In the genomic region with DNA sequence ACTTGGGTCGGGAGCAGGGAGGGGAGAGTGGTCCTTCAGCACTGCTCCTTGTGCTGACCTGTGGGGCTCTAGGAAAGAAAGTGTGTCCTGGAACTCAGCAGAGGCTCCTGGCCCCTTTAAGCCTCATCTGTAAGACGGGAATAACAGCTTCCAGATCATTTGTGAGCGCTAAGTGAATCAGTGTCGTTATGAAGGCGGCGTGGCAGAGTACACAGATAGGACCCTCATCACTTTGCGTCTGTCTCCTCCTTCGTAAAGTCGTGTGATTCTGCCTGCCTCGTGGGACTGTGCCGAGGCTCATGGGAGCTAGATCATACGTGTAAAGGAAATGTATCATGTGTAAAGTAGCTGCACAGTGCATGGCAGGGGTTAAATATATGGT, we compare ENCODE assay signal across 26 cellular contexts. TPM values are rescaled to one million over a fixed set of nuclear protein-coding genes. Genes with fewer than 3 reads are reported as not detected.
DNase-seq lines count a peak whose midpoint lies in the region; ATAC-seq and TF ChIP-seq lines count a peak whose summit lies in the region.
"Had no signal": no experiment of that assay in that cellular context is flagged by ENCODE, and none has a peak within 500 bp of the region (broad histone marks: within the 10 kb centered on the region; RNA-seq: fewer than 3 reads in every experiment).

No MANE protein-coding gene starts in this region.

- H3K36me3 Mint-ChIP-seq in activated T-cell treated with anti-CD3 and anti-CD28 coated beads, Interleukin-2, amount 50 U/mL, for 4 hours (ENCODE audit: insufficient read depth): peaks cover 9% of the 10 kb centered on the region

- no peak overlapping the region for H3K27ac ChIP-seq in stomach
- H3K27ac ChIP-seq: RWPE1 had no signal

- peaks cover 6% of the 10 kb centered on the region for H3K4me1 Mint-ChIP-seq in activated T-cell treated with anti-CD3 and anti-CD28 coated beads, Interleukin-2, amount 50 U/mL, for 4 hours (ENCODE audit: low read depth)
- H3K4me1 Mint-ChIP-seq: GM23338 had no signal

- WGBS in stomach, 5 donors: 93 to 97% (median 94%) methylated on average over 12 of the region's 12 CpGs

- H3K9me3 Mint-ChIP-seq in activated T-cell treated with anti-CD3 and anti-CD28 coated beads, Interleukin-2, amount 50 U/mL, for 4 hours: peaks cover 8% of the 10 kb centered on the region

- ATAC-seq in left cardiac atrium (no peak), HG03469 (IDR thresholded peaks at IDR 0.05; ENCODE audit: unreplicated experiment) (no peak), HG02981 (IDR thresholded peaks at IDR 0.05; ENCODE audit: unreplicated experiment) (no peak)
- no peak for ATAC-seq in activated T-cell treated with anti-CD3 and anti-CD28 coated beads, Interleukin-2, amount 50 U/mL, for 4 hours
- ATAC-seq: GM23338 had no signal

- peaks cover 0 to 17% (median 0%) of the 10 kb centered on the region in 4 donors for H3K9me3 ChIP-seq in stomach

- intact Hi-C loops in cardiac septum (cut with DNase I): no loop called here
- intact Hi-C loops in left cardiac atrium (cut with DNase I): no loop called here
- intact Hi-C loops in stomach (cut with DNase I; ENCODE audit: low total_unique reads): no loop called here

- H3K4me3 Mint-ChIP-seq in activated T-cell treated with anti-CD3 and anti-CD28 coated beads, Interleukin-2, amount 50 U/mL, for 4 hours: no peak overlapping the region
- H3K4me3 Mint-ChIP-seq: CD4-positive, alpha-beta memory T cell; GM23338; HFFc6 had no signal

- TF ChIP-seq CTCF in stomach (IDR thresholded peaks at IDR 0.05): no peak

- no peaks in the 10 kb centered on the region for H3K27me3 Mint-ChIP-seq in activated T-cell treated with anti-CD3 and anti-CD28 coated beads, Interleukin-2, amount 50 U/mL, for 4 hours (ENCODE audit: low read depth)

- TF ChIP-seq EP300 in stomach (IDR thresholded peaks at IDR 0.05): no peak

- DNase-seq in cardiac septum (ENCODE audit: low spot score) (peak; percentile 58), left cardiac atrium (no peak), mucosa of gallbladder (ENCODE audit: low spot score) (peak; percentile 5), stomach (peak; percentile 14)
- no peak for DNase-seq in activated T-cell treated with anti-CD3 and anti-CD28 coated beads, Interleukin-2, amount 50 U/mL, for 4 hours
- DNase-seq: C1 segment of cervical spinal cord; CD4-positive, alpha-beta memory T cell; COR-L47; DMS53; HFFc6; KG1; MM.1S; NCI-H2029; NCI-H446 treated with DMSO at 0.1 percent for 48 hours; NCI-H526; NCI-H82; SHP77 had no signal

- H3K36me3 ChIP-seq in stomach: no peaks in the 10 kb centered on the region
- H3K36me3 ChIP-seq: HAP-1 had no signal

- H3K4me3 ChIP-seq in stomach: no peak overlapping the region
- H3K4me3 ChIP-seq: GM23338, HAP-1 had no signal

- H3K4me1 ChIP-seq in stomach: no peaks in the 10 kb centered on the region
- H3K4me1 ChIP-seq: HAP-1 had no signal

- TF ChIP-seq POLR2A in stomach (IDR thresholded peaks at IDR 0.05): no peak

- peaks cover 0 to 3% (median 0%) of the 10 kb centered on the region in 3 donors for H3K27me3 ChIP-seq in stomach

RNA-seq across cellular contexts. Expression of gene COLEC11, which starts 18.6 kb away (rescaled TPM):
- total RNA-seq in cardiac septum (3.1 TPM), left cardiac atrium (10 to 100 TPM in 1 of 2 donors, 1 to 10 TPM in 1; 3.3 to 25.0 TPM), mucosa of gallbladder (79.0 TPM), stomach (1 to 10 TPM in 2 of 5 donors, not detected in 3; 2.0 to 4.5 TPM)
- polyA plus RNA-seq in stomach: 1 to 10 TPM; 2.1 to 9.9 (median 3.3) TPM
- total RNA-seq in activated T-cell treated with anti-CD3 and anti-CD28 coated beads, Interleukin-2, amount 50 U/mL, for 4 hours: under 1 TPM in 2 of 3 donors, not detected in 1; 0.28 to 0.43 TPM
- total RNA-seq: CD4-positive, alpha-beta memory T cell; Daoy; HFFc6; SK-MEL-5 had no signal

RNA-seq across cellular contexts. Expression of gene RPS7, which starts 38.5 kb away (rescaled TPM):
- total RNA-seq in cardiac septum (489 TPM), left cardiac atrium (100 to 1,000 TPM; 765 to 811 TPM), mucosa of gallbladder (690 TPM), stomach (1,000 to 10,000 TPM; 1,571 to 2,461 (median 2,078) TPM)
- polyA plus RNA-seq in stomach: 1,000 to 10,000 TPM; 3,068 to 4,006 (median 3,110) TPM
- 1,000 to 10,000 TPM; 1,876 to 2,075 (median 2,071) TPM for total RNA-seq in activated T-cell treated with anti-CD3 and anti-CD28 coated beads, Interleukin-2, amount 50 U/mL, for 4 hours

RNA-seq across cellular contexts. Expression of gene ALLC, which starts 44.5 kb away (rescaled TPM):
- total RNA-seq in cardiac septum (not detected), left cardiac atrium (under 1 TPM in 1 of 2 donors, not detected in 1; 0.26 TPM), mucosa of gallbladder (0.81 TPM), stomach (not detected)
- polyA plus RNA-seq in stomach: not detected
- total RNA-seq in activated T-cell treated with anti-CD3 and anti-CD28 coated beads, Interleukin-2, amount 50 U/mL, for 4 hours: not detected
- total RNA-seq: A673; CD4-positive, alpha-beta memory T cell; G401; GM23338; HFFc6; SK-MEL-5 had no signal
- polyA plus RNA-seq: CD4-positive, alpha-beta memory T cell; GM23338 had no signal

RNA-seq across cellular contexts. Expression of gene RNASEH1, which starts 55.4 kb away (rescaled TPM):
- total RNA-seq in cardiac septum (21.4 TPM), left cardiac atrium (10 to 100 TPM; 17.3 to 22.2 TPM), mucosa of gallbladder (14.9 TPM), stomach (10 to 100 TPM in 3 of 5 donors, 1 to 10 TPM in 2; 1.7 to 32.1 (median 13.6) TPM)
- 10 to 100 TPM in 1 of 3 donors, 1 to 10 TPM in 2; 4.6 to 13.9 (median 7.9) TPM for polyA plus RNA-seq in stomach
- 10 to 100 TPM; 34.0 to 36.7 (median 36.0) TPM for total RNA-seq in activated T-cell treated with anti-CD3 and anti-CD28 coated beads, Interleukin-2, amount 50 U/mL, for 4 hours

Comparison
In these comparisons a context has a peak if more than half of its experiments do, and no peak if none do; other contexts are left out.
1. DNase-seq: peak in cardiac septum (single experiment), mucosa of gallbladder (single experiment) and stomach (single experiment); none in left cardiac atrium (single experiment) and activated T-cell treated with anti-CD3 and anti-CD28 coated beads, Interleukin-2, amount 50 U/mL, for 4 hours (single experiment).